In genomic region chr15:84982301-84982920, GRCh38 we compare ENCODE assay signal across 1 cellular context.
A peak's percentile ranks its signal among the peaks of the same experiment; 100 is the strongest.
TF ChIP-seq lines count a peak whose summit lies in the region.

No MANE protein-coding gene starts in this region.

TF ChIP-seq in A549, 52 proteins besides CTCF, POLR2A, EP300 and RAD21 (continued from another document):
- TF ChIP-seq HMGXB4 (CRISPR knock-in tag; IDR thresholded peaks at IDR 0.05; ENCODE audit: borderline replicate concordance) (peak; percentile 59; the same call in 1 of the 2 replicates), SMC3 (IDR thresholded peaks at IDR 0.05) (0 out of 3 replicates have a peak, but pooled peaks have one; percentile 4)
